29 cellular contexts compared by ENCODE assay signal in the genomic region with DNA sequence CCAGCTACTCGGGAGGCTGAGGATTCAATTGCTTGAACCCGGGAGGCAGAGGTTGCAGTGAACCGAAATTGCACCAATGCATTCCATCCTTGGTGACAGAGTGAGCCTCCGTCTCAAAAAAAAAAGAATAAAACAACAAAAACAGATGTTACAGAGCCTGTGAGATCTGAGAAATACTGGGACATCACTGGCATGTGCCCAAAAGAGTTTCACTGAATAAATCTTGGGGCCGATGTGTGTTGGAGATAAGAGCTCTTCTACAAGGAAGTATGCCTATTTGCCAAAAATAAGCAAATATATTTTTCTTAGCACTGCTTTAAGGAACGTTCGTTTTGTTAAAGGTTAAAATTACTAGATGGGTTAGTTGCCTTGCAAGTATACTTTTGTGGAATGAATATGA. TPM values are rescaled to one million over a fixed set of nuclear protein-coding genes. Genes with fewer than 3 reads are reported as not detected.
DNase-seq lines count a peak whose midpoint lies in the region; ATAC-seq, FAIRE-seq and TF ChIP-seq lines count a peak whose summit lies in the region.
"Had no signal": no experiment of that assay in that cellular context is flagged by ENCODE, and none has a peak within 500 bp of the region (broad histone marks: within the 10 kb centered on the region; RNA-seq: fewer than 3 reads in every experiment).

No MANE protein-coding gene starts in this region.

- H3K4me1 ChIP-seq in parathyroid adenoma (peaks cover 6% of the 10 kb centered on the region), sigmoid colon (peaks cover 0 to 6% (median 0%) of the 10 kb centered on the region in 4 donors)

- peaks cover 9% of the 10 kb centered on the region for H3K36me3 Mint-ChIP-seq in activated naive CD8-positive, alpha-beta T cell treated with anti-CD3 and anti-CD28 coated beads, Interleukin-2, amount 50 U/mL, for 24 hours (ENCODE audit: low read depth)
- peaks cover 11% of the 10 kb centered on the region for H3K36me3 Mint-ChIP-seq in activated CD8-positive, alpha-beta memory T cell treated with anti-CD3 and anti-CD28 coated beads, Interleukin-2, amount 10 ng/mL, durations not matched to agents 7 days and 5 days

- H3K4me3 ChIP-seq in parathyroid adenoma (ENCODE audit: low read depth, low read length): no peak overlapping the region
- no peak overlapping the region for H3K4me3 ChIP-seq in sigmoid colon
- H3K4me3 ChIP-seq: dorsolateral prefrontal cortex, GM23338, lung, thoracic aorta had no signal

- TF ChIP-seq EP300 in sigmoid colon (IDR thresholded peaks at IDR 0.05): no peak

- H3K27me3 ChIP-seq in parathyroid adenoma (ENCODE audit: control insufficient read depth, insufficient read depth, low read length) (no peaks in the 10 kb centered on the region), sigmoid colon (no peaks in the 10 kb centered on the region)
- H3K27me3 ChIP-seq: dorsolateral prefrontal cortex had no signal

- CTCF ChIA-PET in activated CD8-positive, alpha-beta memory T cell treated with anti-CD3 and anti-CD28 coated beads, Interleukin-2, amount 10 ng/mL, durations not matched to agents 7 days and 5 days (lab: Charles Lee): no interaction called here

- H3K79me2 ChIP-seq in parathyroid adenoma: no peaks in the 10 kb centered on the region

- H3K9ac ChIP-seq in parathyroid adenoma: no peak overlapping the region

- H3K4me3 Mint-ChIP-seq in activated naive CD8-positive, alpha-beta T cell treated with anti-CD3 and anti-CD28 coated beads, Interleukin-2, amount 50 U/mL, for 24 hours: no peak overlapping the region
- H3K4me3 Mint-ChIP-seq in activated CD8-positive, alpha-beta memory T cell treated with anti-CD3 and anti-CD28 coated beads, Interleukin-2, amount 10 ng/mL, durations not matched to agents 7 days and 5 days: no peak overlapping the region
- H3K4me3 Mint-ChIP-seq: activated CD4-positive, alpha-beta memory T cell treated with anti-CD3 and anti-CD28 coated beads, Interleukin-2, amount 10 ng/mL, durations not matched to agents 7 days and 5 days; GM23338; T-helper 2 cell treated with Interferon-gamma antibody and Interleukin-4, amounts not matched to agents 5 μg/mL and 100 μg/mL, for 36 hours had no signal

- DNase-seq in GM03348 (ENCODE audit: low spot score): peak; percentile 29
- no peak for DNase-seq in activated naive CD8-positive, alpha-beta T cell treated with anti-CD3 and anti-CD28 coated beads, Interleukin-2, amount 50 U/mL, for 24 hours
- no peak for DNase-seq in sigmoid colon
- DNase-seq in activated CD8-positive, alpha-beta memory T cell treated with anti-CD3 and anti-CD28 coated beads, Interleukin-2, amount 10 ng/mL, durations not matched to agents 7 days and 5 days: no peak
- DNase-seq: activated CD4-positive, alpha-beta memory T cell treated with anti-CD3 and anti-CD28 coated beads, Interleukin-2, amount 10 ng/mL, durations not matched to agents 7 days and 5 days; activated CD4-positive, CD25-positive, alpha-beta regulatory T cell; activated gamma-delta T cell; activated T-cell treated with anti-CD3 and anti-CD28 coated beads for 4 hours; caudate nucleus; COR-L47; dorsolateral prefrontal cortex; foreskin melanocyte; hippocampal formation; islet precursor cell; NCI-H1105; NCI-H2029 treated with DMSO at 0.1 percent for 48 hours; NCI-H510A; NK-92 treated with Interleukin-12 subunit alpha and Interleukin-12 subunit beta, amount 100 ng/mL, for 24 hours; stimulated activated CD4-positive, alpha-beta T cell treated with anti-CD3 and anti-CD28 coated beads, Interleukin-2, amount 100 ng/mL, for 48 hours; stimulated activated naive CD4-positive, alpha-beta T cell had no signal

- H3K9me3 ChIP-seq in parathyroid adenoma (ENCODE audit: control insufficient read depth, low read length): no peaks in the 10 kb centered on the region
- H3K9me3 ChIP-seq in sigmoid colon: no peaks in the 10 kb centered on the region
- H3K9me3 ChIP-seq: thoracic aorta had no signal

- H3K27ac Mint-ChIP-seq in activated naive CD8-positive, alpha-beta T cell treated with anti-CD3 and anti-CD28 coated beads, Interleukin-2, amount 50 U/mL, for 24 hours: no peak overlapping the region
- H3K27ac Mint-ChIP-seq in activated CD8-positive, alpha-beta memory T cell treated with anti-CD3 and anti-CD28 coated beads, Interleukin-2, amount 10 ng/mL, durations not matched to agents 7 days and 5 days: no peak overlapping the region
- H3K27ac Mint-ChIP-seq: activated CD4-positive, alpha-beta memory T cell treated with anti-CD3 and anti-CD28 coated beads, Interleukin-2, amount 10 ng/mL, durations not matched to agents 7 days and 5 days; GM23338; T-helper 2 cell treated with Interferon-gamma antibody and Interleukin-4, amounts not matched to agents 5 μg/mL and 100 μg/mL, for 36 hours had no signal

- no peak for TF ChIP-seq POLR2A in sigmoid colon (IDR thresholded peaks at IDR 0.05)

- WGBS in sigmoid colon, 2 donors: 45 to 53% methylated on average over 7 of the region's 7 CpGs

- H3K27ac ChIP-seq in parathyroid adenoma: no peak overlapping the region
- H3K27ac ChIP-seq in sigmoid colon: no peak overlapping the region
- H3K27ac ChIP-seq: dorsolateral prefrontal cortex, thoracic aorta had no signal

- peaks cover 5% of the 10 kb centered on the region for H3K9me3 Mint-ChIP-seq in activated naive CD8-positive, alpha-beta T cell treated with anti-CD3 and anti-CD28 coated beads, Interleukin-2, amount 50 U/mL, for 24 hours
- H3K9me3 Mint-ChIP-seq in activated CD8-positive, alpha-beta memory T cell treated with anti-CD3 and anti-CD28 coated beads, Interleukin-2, amount 10 ng/mL, durations not matched to agents 7 days and 5 days (ENCODE audit: low read depth): peaks cover 5% of the 10 kb centered on the region
- H3K9me3 Mint-ChIP-seq: activated CD4-positive, alpha-beta memory T cell treated with anti-CD3 and anti-CD28 coated beads, Interleukin-2, amount 10 ng/mL, durations not matched to agents 7 days and 5 days; T-helper 2 cell treated with Interferon-gamma antibody and Interleukin-4, amounts not matched to agents 5 μg/mL and 100 μg/mL, for 36 hours had no signal

- intact Hi-C loops in sigmoid colon (cut with DNase I): no loop called here

- H3K27me3 Mint-ChIP-seq in activated naive CD8-positive, alpha-beta T cell treated with anti-CD3 and anti-CD28 coated beads, Interleukin-2, amount 50 U/mL, for 24 hours: no peaks in the 10 kb centered on the region
- no peaks in the 10 kb centered on the region for H3K27me3 Mint-ChIP-seq in activated CD8-positive, alpha-beta memory T cell treated with anti-CD3 and anti-CD28 coated beads, Interleukin-2, amount 10 ng/mL, durations not matched to agents 7 days and 5 days
- H3K27me3 Mint-ChIP-seq: activated CD4-positive, alpha-beta memory T cell treated with anti-CD3 and anti-CD28 coated beads, Interleukin-2, amount 10 ng/mL, durations not matched to agents 7 days and 5 days had no signal

- peak; percentile 85 for FAIRE-seq in endometrium (lab: Jason Lieb, UNC)

- TF ChIP-seq CTCF in parathyroid adenoma (IDR thresholded peaks at IDR 0.05): no peak
- TF ChIP-seq CTCF in sigmoid colon (IDR thresholded peaks at IDR 0.05): no peak

- peak overlapping the region; percentile 54 for H3K4me2 ChIP-seq in parathyroid adenoma (ENCODE audit: low read length)
- H3K4me2 ChIP-seq: GM23338 had no signal

- H2AFZ ChIP-seq in parathyroid adenoma: no peak overlapping the region
- H2AFZ ChIP-seq: GM23338 had no signal

- ATAC-seq in SK-N-SH treated with all-trans-retinoic acid at 6 μM for 48 hours: peak; percentile 70
- ATAC-seq in HG03159 (IDR thresholded peaks at IDR 0.05; ENCODE audit: unreplicated experiment): no peak
- no peak for ATAC-seq in activated naive CD8-positive, alpha-beta T cell treated with anti-CD3 and anti-CD28 coated beads, Interleukin-2, amount 50 U/mL, for 24 hours
- ATAC-seq in activated CD8-positive, alpha-beta memory T cell treated with anti-CD3 and anti-CD28 coated beads, Interleukin-2, amount 10 ng/mL, durations not matched to agents 7 days and 5 days: no peak
- ATAC-seq: GM23338, Panc1 had no signal

- peaks cover 19% of the 10 kb centered on the region for H3K4me1 Mint-ChIP-seq in activated naive CD8-positive, alpha-beta T cell treated with anti-CD3 and anti-CD28 coated beads, Interleukin-2, amount 50 U/mL, for 24 hours
- peaks cover 10% of the 10 kb centered on the region for H3K4me1 Mint-ChIP-seq in activated CD8-positive, alpha-beta memory T cell treated with anti-CD3 and anti-CD28 coated beads, Interleukin-2, amount 10 ng/mL, durations not matched to agents 7 days and 5 days

- H3K36me3 ChIP-seq in parathyroid adenoma (ENCODE audit: control insufficient read depth, insufficient read depth, low read length): no peaks in the 10 kb centered on the region
- no peaks in the 10 kb centered on the region for H3K36me3 ChIP-seq in sigmoid colon
- H3K36me3 ChIP-seq: thoracic aorta had no signal

TF ChIP-seq in SK-N-SH treated with all-trans-retinoic acid at 6 μM for 48 hours, 23 proteins besides CTCF, POLR2A, EP300 and RAD21 (continues in another document):
- no peak for TF ChIP-seq RARB (CRISPR knock-in tag; IDR thresholded peaks at IDR 0.05)
- no peak for TF ChIP-seq BACH2 (CRISPR knock-in tag; IDR thresholded peaks at IDR 0.05; ENCODE audit: borderline replicate concordance)
- TF ChIP-seq, protein P1, sequence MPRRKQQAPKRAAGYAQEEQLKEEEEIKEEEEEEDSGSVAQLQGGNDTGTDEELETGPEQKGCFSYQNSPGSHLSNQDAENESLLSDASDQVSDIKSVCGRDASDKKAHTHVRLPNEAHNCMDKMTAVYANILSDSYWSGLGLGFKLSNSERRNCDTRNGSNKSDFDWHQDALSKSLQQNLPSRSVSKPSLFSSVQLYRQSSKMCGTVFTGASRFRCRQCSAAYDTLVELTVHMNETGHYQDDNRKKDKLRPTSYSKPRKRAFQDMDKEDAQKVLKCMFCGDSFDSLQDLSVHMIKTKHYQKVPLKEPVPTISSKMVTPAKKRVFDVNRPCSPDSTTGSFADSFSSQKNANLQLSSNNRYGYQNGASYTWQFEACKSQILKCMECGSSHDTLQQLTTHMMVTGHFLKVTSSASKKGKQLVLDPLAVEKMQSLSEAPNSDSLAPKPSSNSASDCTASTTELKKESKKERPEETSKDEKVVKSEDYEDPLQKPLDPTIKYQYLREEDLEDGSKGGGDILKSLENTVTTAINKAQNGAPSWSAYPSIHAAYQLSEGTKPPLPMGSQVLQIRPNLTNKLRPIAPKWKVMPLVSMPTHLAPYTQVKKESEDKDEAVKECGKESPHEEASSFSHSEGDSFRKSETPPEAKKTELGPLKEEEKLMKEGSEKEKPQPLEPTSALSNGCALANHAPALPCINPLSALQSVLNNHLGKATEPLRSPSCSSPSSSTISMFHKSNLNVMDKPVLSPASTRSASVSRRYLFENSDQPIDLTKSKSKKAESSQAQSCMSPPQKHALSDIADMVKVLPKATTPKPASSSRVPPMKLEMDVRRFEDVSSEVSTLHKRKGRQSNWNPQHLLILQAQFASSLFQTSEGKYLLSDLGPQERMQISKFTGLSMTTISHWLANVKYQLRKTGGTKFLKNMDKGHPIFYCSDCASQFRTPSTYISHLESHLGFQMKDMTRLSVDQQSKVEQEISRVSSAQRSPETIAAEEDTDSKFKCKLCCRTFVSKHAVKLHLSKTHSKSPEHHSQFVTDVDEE (CRISPR knock-in tag; IDR thresholded peaks at IDR 0.05): no peak
- no peak for TF ChIP-seq OSR1 (CRISPR knock-in tag; IDR thresholded peaks at IDR 0.05)

RNA-seq across cellular contexts. Expression of a gene that starts 55.1 kb away (rescaled TPM):
- total RNA-seq in sigmoid colon: 1 to 10 TPM; 4.3 to 8.0 (median 5.1) TPM
- polyA plus RNA-seq in sigmoid colon: 1 to 10 TPM in 1 of 3 donors, under 1 TPM in 2; 0.60 to 1.7 (median 0.92) TPM
- 10 to 100 TPM in 1 of 2 experiments, 1 to 10 TPM in 1; 7.1 to 11.6 TPM for total RNA-seq in activated CD8-positive, alpha-beta memory T cell treated with anti-CD3 and anti-CD28 coated beads, Interleukin-2, amount 10 ng/mL, durations not matched to agents 7 days and 5 days
